Comparison of ENCODE assay signal across 8 cellular contexts in genomic region chr2:225002039-225002655, GRCh38. TPM values are rescaled to one million over a fixed set of nuclear protein-coding genes. Genes with fewer than 3 reads are reported as not detected.
A peak's percentile ranks its signal among the peaks of the same experiment; 100 is the strongest.
DNase-seq lines count a peak whose midpoint lies in the region; ATAC-seq and TF ChIP-seq lines count a peak whose summit lies in the region.

No MANE protein-coding gene starts in this region.

- ATAC-seq in GM19395 (IDR thresholded peaks at IDR 0.05; ENCODE audit: unreplicated experiment) (peak; percentile 69), HG03520 (IDR thresholded peaks at IDR 0.05; ENCODE audit: unreplicated experiment) (peak; percentile 63), GM18873 (IDR thresholded peaks at IDR 0.05; ENCODE audit: low FRiP score, unreplicated experiment) (no peak)
- peak; percentile 80 for ATAC-seq in activated T-helper 17 cell treated with anti-CD3 and anti-CD28 coated beads, Interleukin-2, amount 50 U/mL, for 72 hours (replicated peaks)

- H3K4me3 Mint-ChIP-seq in activated T-helper 17 cell treated with anti-CD3 and anti-CD28 coated beads, Interleukin-2, amount 50 U/mL, for 72 hours = peak overlapping the region; percentile 59

- H3K36me3 Mint-ChIP-seq in activated T-helper 17 cell treated with anti-CD3 and anti-CD28 coated beads, Interleukin-2, amount 50 U/mL, for 72 hours (ENCODE audit: low read depth) = peaks cover 13% of the 10 kb centered on the region

- peak overlapping the region; percentile 72 for H3K27ac Mint-ChIP-seq in activated T-helper 17 cell treated with anti-CD3 and anti-CD28 coated beads, Interleukin-2, amount 50 U/mL, for 72 hours

- H3K9me3 Mint-ChIP-seq in activated T-helper 17 cell treated with anti-CD3 and anti-CD28 coated beads, Interleukin-2, amount 50 U/mL, for 72 hours = no peaks in the 10 kb centered on the region

- DNase-seq in COLO668 (lab: John Stamatoyannopoulos, UW; ENCODE audit: unreplicated experiment) = peak; percentile 49
- DNase-seq in OCI-M1 (lab: John Stamatoyannopoulos, UW) = peak; percentile 60
- peak; percentile 74 for DNase-seq in globus pallidus (ENCODE audit: low spot score)
- no peak for DNase-seq in retinal pigment epithelial cell (ENCODE audit: low read depth)

- H3K4me1 Mint-ChIP-seq in activated T-helper 17 cell treated with anti-CD3 and anti-CD28 coated beads, Interleukin-2, amount 50 U/mL, for 72 hours = peaks cover 52% of the 10 kb centered on the region

- H3K4me3 ChIP-seq in retinal pigment epithelial cell (ENCODE audit: low read length) = no peak overlapping the region

- no peaks in the 10 kb centered on the region for H3K27me3 Mint-ChIP-seq in activated T-helper 17 cell treated with anti-CD3 and anti-CD28 coated beads, Interleukin-2, amount 50 U/mL, for 72 hours

- peak; percentile 82 for TF ChIP-seq CTCF in retinal pigment epithelial cell (conservative IDR thresholded peaks at IDR 0.05; ENCODE audit: low read depth, low read length)

RNA-seq across cellular contexts. Expression of gene DOCK10, which starts 40.1 kb away (rescaled TPM):
- total RNA-seq in activated T-helper 17 cell treated with anti-CD3 and anti-CD28 coated beads, Interleukin-2, amount 50 U/mL, for 72 hours = 100 to 1,000 TPM; 142 to 227 TPM
